Comparison of ENCODE assay signal across 25 cellular contexts in genomic region chr1:38528600-38528999, GRCh38.
"Had no signal": no experiment of that assay in that cellular context is flagged by ENCODE, and none has a peak within 500 bp of the region (broad histone marks: within the 10 kb centered on the region; RNA-seq: fewer than 3 reads in every experiment).

No MANE protein-coding gene starts in this region.

- H3K9me3 ChIP-seq: breast epithelium, thoracic aorta, upper lobe of left lung had no signal

- ATAC-seq: activated CD4-positive, alpha-beta T cell treated with anti-CD3 and anti-CD28 coated beads for 36 hours; activated CD8-positive, alpha-beta memory T cell treated with anti-CD3 and anti-CD28 coated beads, Interleukin-2, amount 10 ng/mL, durations not matched to agents 7 days and 5 days; activated CD8-positive, alpha-beta T cell treated with anti-CD3 and anti-CD28 coated beads for 36 hours; naive thymus-derived CD8-positive, alpha-beta T cell; sciatic nerve; stimulated activated naive B cell treated with anti-CD40 and anti-IgM and Interleukin-4, amounts not matched to agents 10 μg/mL and 1 μg/mL and 100 μg/mL, for 72 hours had no signal

- H3K27ac ChIP-seq: breast epithelium, coronary artery, neural progenitor cell, thoracic aorta had no signal

- H3K9me3 Mint-ChIP-seq: activated B cell treated with CpG ODN at 0.5 μM for 24 hours; activated CD8-positive, alpha-beta T cell treated with anti-CD3 and anti-CD28 coated beads for 36 hours; central memory CD8-positive, alpha-beta T cell; endodermal cell; naive thymus-derived CD8-positive, alpha-beta T cell; neural progenitor cell; stimulated activated naive B cell treated with anti-CD40 and anti-IgM and Interleukin-4, amounts not matched to agents 10 μg/mL and 1 μg/mL and 100 μg/mL, for 72 hours had no signal

- H3K4me1 Mint-ChIP-seq: endodermal cell had no signal

- H3K4me3 Mint-ChIP-seq: activated B cell treated with CpG ODN at 0.5 μM for 24 hours; activated CD4-positive, alpha-beta T cell treated with anti-CD3 and anti-CD28 coated beads for 36 hours; activated CD8-positive, alpha-beta memory T cell treated with anti-CD3 and anti-CD28 coated beads, Interleukin-2, amount 10 ng/mL, durations not matched to agents 7 days and 5 days; activated CD8-positive, alpha-beta T cell treated with anti-CD3 and anti-CD28 coated beads for 36 hours; central memory CD8-positive, alpha-beta T cell; endodermal cell; mesothelial cell of epicardium; naive thymus-derived CD8-positive, alpha-beta T cell; neural progenitor cell; stimulated activated naive B cell treated with anti-CD40 and anti-IgM and Interleukin-4, amounts not matched to agents 10 μg/mL and 1 μg/mL and 100 μg/mL, for 72 hours had no signal

- H3K4me1 ChIP-seq: breast epithelium, neural progenitor cell had no signal

- H3K27me3 ChIP-seq: breast epithelium, neural progenitor cell, upper lobe of left lung had no signal

- H3K4me3 ChIP-seq: breast epithelium, coronary artery, neural progenitor cell, thoracic aorta, upper lobe of left lung had no signal

- H3K36me3 ChIP-seq: breast epithelium, neural progenitor cell, thoracic aorta, upper lobe of left lung had no signal

- DNase-seq: activated B cell treated with CpG ODN at 0.5 μM for 24 hours; activated CD4-positive, alpha-beta T cell treated with anti-CD3 and anti-CD28 coated beads for 36 hours; activated CD8-positive, alpha-beta memory T cell treated with anti-CD3 and anti-CD28 coated beads, Interleukin-2, amount 10 ng/mL, durations not matched to agents 7 days and 5 days; activated CD8-positive, alpha-beta T cell treated with anti-CD3 and anti-CD28 coated beads for 36 hours; activated gamma-delta T cell; activated naive CD4-positive, alpha-beta T cell treated with anti-CD3 and anti-CD28 coated beads, Interleukin-2, amount 50 U/mL, for 16 hours; activated T-cell treated with anti-CD3 and anti-CD28 coated beads for 4 hours; endodermal cell; kidney; mammary epithelial cell; naive thymus-derived CD8-positive, alpha-beta T cell; posterior cingulate gyrus; small intestine; stimulated activated CD4-positive, alpha-beta T cell treated with anti-CD3 and anti-CD28 coated beads, Interleukin-2, amount 100 ng/mL, for 24 hours; stimulated activated naive B cell treated with anti-CD40 and anti-IgM and Interleukin-4, amounts not matched to agents 10 μg/mL and 1 μg/mL and 100 μg/mL, for 72 hours; T-helper 1 cell; T1000 had no signal

- H3K27ac Mint-ChIP-seq: activated B cell treated with CpG ODN at 0.5 μM for 24 hours; activated CD8-positive, alpha-beta memory T cell treated with anti-CD3 and anti-CD28 coated beads, Interleukin-2, amount 10 ng/mL, durations not matched to agents 7 days and 5 days; activated CD8-positive, alpha-beta T cell treated with anti-CD3 and anti-CD28 coated beads for 36 hours; endodermal cell; mesothelial cell of epicardium; neural progenitor cell; stimulated activated naive B cell treated with anti-CD40 and anti-IgM and Interleukin-4, amounts not matched to agents 10 μg/mL and 1 μg/mL and 100 μg/mL, for 72 hours had no signal

- H3K36me3 Mint-ChIP-seq: activated CD8-positive, alpha-beta memory T cell treated with anti-CD3 and anti-CD28 coated beads, Interleukin-2, amount 10 ng/mL, durations not matched to agents 7 days and 5 days; mesothelial cell of epicardium; neural progenitor cell; stimulated activated naive B cell treated with anti-CD40 and anti-IgM and Interleukin-4, amounts not matched to agents 10 μg/mL and 1 μg/mL and 100 μg/mL, for 72 hours had no signal
